In genomic region chr3:108494862-108495531, GRCh38 we compare ENCODE assay signal across 21 cellular contexts. TPM values are rescaled to one million over a fixed set of nuclear protein-coding genes. Genes with fewer than 3 reads are reported as not detected.
DNase-seq lines count a peak whose midpoint lies in the region; FAIRE-seq and TF ChIP-seq lines count a peak whose summit lies in the region.
"Had no signal": no experiment of that assay in that cellular context is flagged by ENCODE, and none has a peak within 500 bp of the region (broad histone marks: within the 10 kb centered on the region; RNA-seq: fewer than 3 reads in every experiment).

No MANE protein-coding gene starts in this region.

- no peak for TF ChIP-seq POLR2A in GM12891 (IDR thresholded peaks at IDR 0.05; ENCODE audit: low read depth, low read length)

- H3K4me3 ChIP-seq in SK-N-MC: peak overlapping the region; percentile 26; the same call in 1 of the 2 replicates
- H3K4me3 ChIP-seq: hepatocyte, mucosa of descending colon, transverse colon had no signal

- no peaks in the 10 kb centered on the region for H3K36me3 ChIP-seq in SK-N-MC (ENCODE audit: insufficient read depth, low read length)
- H3K36me3 ChIP-seq: brain microvascular endothelial cell, transverse colon had no signal

- peak overlapping the region; percentile 23 for H3K9ac ChIP-seq in SK-N-MC (ENCODE audit: insufficient read length)

- H3K9me3 ChIP-seq in SK-N-MC (ENCODE audit: low read depth, low read length): no peaks in the 10 kb centered on the region
- H3K9me3 ChIP-seq: mucosa of descending colon, transverse colon had no signal

- H3K27ac ChIP-seq in SK-N-MC: 0 out of 2 replicates have a peak overlapping the region, but pooled peaks have one; percentile 11
- H3K27ac ChIP-seq: 22Rv1, brain microvascular endothelial cell, hepatocyte, transverse colon had no signal

- FAIRE-seq in GM12891 (lab: Jason Lieb, UNC): no peak

- peak; percentile 50 for DNase-seq in DMS 273 (lab: John Stamatoyannopoulos, UW; ENCODE audit: unreplicated experiment)
- DNase-seq in DMS 273 treated with DMSO at 0.1 percent for 48 hours (lab: John Stamatoyannopoulos, UW): no peak
- peak; percentile 10 for DNase-seq in LHCN-M2 (ENCODE audit: low read depth)
- no peak for DNase-seq in SK-N-MC (ENCODE audit: low read depth, low spot score)
- peak; percentile 48 for DNase-seq in myocyte (ENCODE audit: low read depth)
- DNase-seq in GM12891 (ENCODE audit: insufficient read length, low spot score): no peak
- no peak for DNase-seq in activated T-cell treated with anti-CD3 and anti-CD28 coated beads, Interleukin-2, amount 50 U/mL, for 1 hour
- DNase-seq in DMS114 treated with DMSO at 0.1 percent for 48 hours (lab: John Stamatoyannopoulos, UW; ENCODE audit: unreplicated experiment): no peak
- DNase-seq: activated CD4-positive, alpha-beta T cell treated with anti-CD3 and anti-CD28 coated beads for 36 hours; amniotic stem cell; brain microvascular endothelial cell; CD4-positive, CD25-positive, alpha-beta regulatory T cell; mammary epithelial cell; mucosa of descending colon; NK-92 treated with Interleukin-12 subunit alpha and Interleukin-12 subunit beta, amount 100 ng/mL, for 24 hours; occipital lobe; stimulated activated CD4-positive, alpha-beta T cell treated with anti-CD3 and anti-CD28 coated beads, Interleukin-15, amount 100 ng/mL, for 24 hours; stimulated activated CD4-positive, alpha-beta T cell treated with anti-CD3 and anti-CD28 coated beads, Interleukin-4, amount 100 ng/mL, for 4 hours; transverse colon had no signal

TF ChIP-seq in GM12891, 5 proteins besides CTCF, POLR2A, EP300 and RAD21:
- TF ChIP-seq POLR2AphosphoS5 (IDR thresholded peaks at IDR 0.05; ENCODE audit: low read depth, low read length) (no peak), PAX5 (IDR thresholded peaks at IDR 0.05; ENCODE audit: insufficient read depth, low read length, severe bottlenecking) (no peak), TAF1 (IDR thresholded peaks at IDR 0.05; ENCODE audit: low read depth, low read length) (no peak), SPI1 (IDR thresholded peaks at IDR 0.05; ENCODE audit: low read depth, low read length) (no peak)
TF ChIP-seq in GM12891: peak in this region for 0.

RNA-seq across cellular contexts. Expression of gene MYH15, which starts 15.4 kb away (rescaled TPM):
- total RNA-seq in LHCN-M2 (2014; rRNA removed) (5.2 and 5.6 TPM in 2 replicates), myocyte (0.19 and 0.42 TPM in 2 replicates)
- polyA plus RNA-seq in LHCN-M2 (2012): 0.22 TPM
- 0.19 TPM for polyA plus RNA-seq in myocyte (2012)
- polyA plus RNA-seq in GM12891 (2012; ENCODE audit: low read depth, missing spikeins): 0.24 TPM

Comparison
In these comparisons a context has a peak if more than half of its experiments do, and no peak if none do; other contexts are left out.
1. DNase-seq: peak in DMS 273 (single experiment), LHCN-M2 (single experiment) and myocyte (single experiment); none in DMS 273 treated with DMSO at 0.1 percent for 48 hours (single experiment), SK-N-MC (single experiment), GM12891 (single experiment), activated T-cell treated with anti-CD3 and anti-CD28 coated beads, Interleukin-2, amount 50 U/mL, for 1 hour (single experiment) and DMS114 treated with DMSO at 0.1 percent for 48 hours (single experiment).